ENCODE assay signal across 8 cellular contexts in the genomic region with DNA sequence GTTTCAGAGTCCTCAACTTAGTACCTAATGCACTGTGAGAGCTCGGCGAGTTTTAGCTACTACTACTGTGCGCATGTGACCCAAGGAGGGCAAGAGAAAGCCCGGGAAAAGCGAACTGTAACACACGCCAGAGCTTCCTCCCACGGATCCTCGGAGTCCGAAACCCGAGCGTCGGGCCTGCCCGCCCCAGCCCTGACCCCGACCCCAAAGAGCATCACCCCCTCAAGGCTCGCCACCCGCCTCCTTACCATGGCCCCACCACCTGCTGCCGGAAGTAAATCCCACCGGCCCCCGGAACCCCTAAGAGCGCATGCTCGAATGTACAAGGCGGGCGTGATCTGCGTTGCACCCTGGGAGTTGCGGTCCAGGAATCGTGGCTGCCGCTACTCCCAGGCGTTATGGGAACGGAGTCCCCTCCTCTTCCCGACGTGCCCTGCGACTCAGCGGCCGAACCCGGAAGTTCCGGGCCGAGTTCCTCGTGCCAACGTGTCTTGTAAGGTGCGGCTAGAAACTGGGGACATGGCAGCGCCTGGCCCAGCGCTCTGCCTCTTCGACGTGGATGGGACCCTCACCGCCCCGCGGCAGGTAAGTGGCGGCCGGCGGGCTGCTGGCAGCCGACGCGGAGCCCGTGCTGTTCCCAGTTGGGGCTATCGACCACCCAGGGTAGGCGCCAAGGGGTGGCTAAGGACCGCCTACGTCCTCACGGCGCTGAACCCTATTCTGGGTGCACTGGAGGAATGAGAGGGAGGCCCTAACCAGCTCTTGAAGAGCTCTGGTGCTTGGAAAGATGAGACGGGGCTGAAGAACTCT. TPM values are rescaled to one million over a fixed set of nuclear protein-coding genes. Genes with fewer than 3 reads are reported as not detected.
DNase-seq lines count a peak whose midpoint lies in the region; ATAC-seq, FAIRE-seq and TF ChIP-seq lines count a peak whose summit lies in the region.

A gene (plus strand): TSS at position 476 of the 810 bp plus-strand sequence. CDS start 44 bp downstream, at position 520.
A gene with protein sequence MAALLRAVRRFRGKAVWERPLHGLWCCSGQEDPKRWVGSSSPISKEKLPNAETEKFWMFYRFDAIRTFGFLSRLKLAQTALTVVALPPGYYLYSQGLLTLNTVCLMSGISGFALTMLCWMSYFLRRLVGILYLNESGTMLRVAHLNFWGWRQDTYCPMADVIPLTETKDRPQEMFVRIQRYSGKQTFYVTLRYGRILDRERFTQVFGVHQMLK (minus strand): TSS at position 276 of the 810 bp plus-strand sequence. CDS start 25 bp downstream, at position 251.

- H3K79me1 ChIP-seq in H1 (ENCODE audit: low read depth, low read length): 0 out of 2 replicates have a peak, but pooled peaks cover 4% of the 10 kb centered on the region

- H3K4me3 ChIP-seq in Caco-2 (ENCODE audit: low read depth, low read length): peak within 1 kb of the TSS; percentile 96
- H3K4me3 ChIP-seq in H1 (ENCODE audit: extremely low read depth in 1 of 4, insufficient read depth in 2 of 4, low read depth in 3 of 4, low read length in 4 of 4): peak within 1 kb of the TSS; percentile 61 to 85 (median 77)

- H3K36me3 ChIP-seq in Caco-2 (ENCODE audit: control insufficient read depth, insufficient read depth, low read length): peaks cover 2% of the 10 kb centered on the region; the same call in 1 of the 2 replicates
- H3K36me3 ChIP-seq in H1 (ENCODE audit: control insufficient read depth in 2 of 4, insufficient read depth in 4 of 4, low read length in 3 of 4): peaks cover 3 to 14% (median 10%) of the 10 kb centered on the region in 4 experiments; a peak in 7 of 8 replicates

- intact Hi-C loops in Caco-2 (cut with micrococcal nuclease; ENCODE audit: unreplicated experiment): loop anchor here (2.0 to 5.0 kb wide), 4 partner anchors 45 to 225 kb away; a partner anchor contains a TSS

- H3K27ac Mint-ChIP-seq in Caco-2 (ENCODE audit: unreplicated experiment) (peak within 1 kb of the TSS; percentile 94), memory B cell (peak within 1 kb of the TSS; percentile 95)

- DNase-seq in Caco-2 (peak; percentile 94 to 95), HTR-8/SVneo (ENCODE audit: insufficient read length, low spot score) (peak; percentile 99), NOMO-1 treated with DMSO at 0.1 percent for 48 hours (lab: John Stamatoyannopoulos, UW; ENCODE audit: unreplicated experiment) (peak; percentile 96), H1 (ENCODE audit: low read depth in 1 of 2, low spot score in 2 of 2) (peak; percentile 92 to 94), memory B cell (ENCODE audit: low spot score in 2 of 2) (peak; percentile 80 to 86)
- DNase-seq in activated CD8-positive, alpha-beta memory T cell treated with anti-CD3 and anti-CD28 coated beads for 4 hours (ENCODE audit: low read depth in 2 of 2): peak; percentile 91 to 93
- peak; percentile 94 for DNase-seq in stimulated activated CD8-positive, alpha-beta memory T cell treated with anti-CD3 and anti-CD28 coated beads, Interleukin-12 subunit alpha, Interleukin-12 subunit beta, amount 100 ng/mL, for 1 hour (ENCODE audit: low read depth)

- peaks cover 13% of the 10 kb centered on the region; the same call in 1 of the 2 replicates for H3K23me2 ChIP-seq in H1 (ENCODE audit: low read depth, low read length)

- no peak within 1 kb of the TSS for H2BK12ac ChIP-seq in H1 (ENCODE audit: low read depth, low read length)

- H3K4me1 Mint-ChIP-seq in Caco-2 (ENCODE audit: low read depth, unreplicated experiment) (peaks cover 7% of the 10 kb centered on the region), memory B cell (peaks cover 16% of the 10 kb centered on the region)

- peak within 1 kb of the TSS; percentile 60 for H3K56ac ChIP-seq in H1 (replicated peaks; ENCODE audit: insufficient read length, low read depth, low read length)

- H3K27me3 ChIP-seq in Caco-2 (replicated peaks; ENCODE audit: control insufficient read depth, insufficient read depth, low read length) (no peaks in the 10 kb centered on the region), H1 (replicated peaks in 1 of 4; ENCODE audit: control insufficient read depth in 3 of 4, extremely low read depth in 1 of 4, insufficient read depth in 3 of 4, low read length in 3 of 4) (no peaks in the 10 kb centered on the region)

- peak within 1 kb of the TSS; percentile 64 for H3K27ac ChIP-seq in H1 (ENCODE audit: low read depth, low read length)

- peak within 1 kb of the TSS; percentile 24; the same call in 1 of the 2 replicates for H3K18ac ChIP-seq in H1 (ENCODE audit: extremely low read depth, low read length)

- no peak within 1 kb of the TSS for H2BK20ac ChIP-seq in H1 (ENCODE audit: low read length)

- H2AFZ ChIP-seq in H1 (ENCODE audit: low read length): 0 out of 2 replicates have a peak within 1 kb of the TSS, but pooled peaks have one; percentile 9

- peaks cover 27% of the 10 kb centered on the region for H3K36me3 Mint-ChIP-seq in Caco-2 (ENCODE audit: insufficient read depth, unreplicated experiment)
- peaks cover 6% of the 10 kb centered on the region for H3K36me3 Mint-ChIP-seq in memory B cell

- H2BK5ac ChIP-seq in H1 (ENCODE audit: low read depth, low read length): peak within 1 kb of the TSS; percentile 77

- POLR2A ChIA-PET in Caco-2 (lab: Charles Lee): interaction anchor here (1.6 kb wide), 1 partner anchor 71 kb away, joined by 9 read pairs; a partner anchor contains a TSS
- POLR2A ChIA-PET in H1 (lab: Charles Lee; ENCODE audit: partially characterized antibody): interaction anchor here (0.8 to 1.9 kb wide), 5 partner anchors 12 to 67 kb away, joined by 3 to 7 read pairs (median 3); no protein-coding TSS in a partner anchor

- no peaks in the 10 kb centered on the region for H3K9me3 Mint-ChIP-seq in Caco-2 (ENCODE audit: unreplicated experiment)
- no peaks in the 10 kb centered on the region for H3K9me3 Mint-ChIP-seq in memory B cell

- no peak for TF ChIP-seq CTCF in Caco-2 (IDR thresholded peaks at IDR 0.05; ENCODE audit: insufficient read depth in 1 of 2, low read depth in 1 of 2, low read length in 1 of 2, severe bottlenecking in 1 of 2, unreplicated experiment in 1 of 2)
- no peak for TF ChIP-seq CTCF in H1 (IDR thresholded peaks at IDR 0.05; ENCODE audit: control extremely low read depth in 1 of 3, insufficient read depth in 1 of 3, low read depth in 1 of 3, low read length in 3 of 3)

- H3K4me1 ChIP-seq in Caco-2 (no peaks in the 10 kb centered on the region; the same call in 1 of the 2 replicates), H1 (replicated peaks in 1 of 4; ENCODE audit: control insufficient read depth in 3 of 4, insufficient read depth in 4 of 4, low read length in 3 of 4) (peaks cover 0 to 13% (median 2%) of the 10 kb centered on the region in 4 experiments; a peak in 3 of 7 replicates)

- TF ChIP-seq EP300 in H1 (IDR thresholded peaks at IDR 0.05; ENCODE audit: borderline replicate concordance in 1 of 2, low read depth in 2 of 2, low read length in 2 of 2): no peak

- H3K4ac ChIP-seq in H1 (replicated peaks; ENCODE audit: insufficient read length, low read depth, low read length): no peak within 1 kb of the TSS

- no peak within 1 kb of the TSS for H2BK15ac ChIP-seq in H1 (ENCODE audit: low read length)

- H3K9me3 ChIP-seq in Caco-2 (no peaks in the 10 kb centered on the region), H1 (ENCODE audit: insufficient read depth in 2 of 2, low read depth in 1 of 2, low read length in 1 of 2) (no peaks in the 10 kb centered on the region)

- 0% methylated on average over 59 of the region's 61 CpGs; no CpG with 5 or more reads in 1 of the 2 experiments for WGBS in H1 (ENCODE audit: extremely low coverage in 1 of 2, insufficient coverage in 1 of 2, insufficient read length in 1 of 2, insufficient replicate concordance in 2 of 2, low coverage in 1 of 2, low lambda C conversion rate in 2 of 2, missing lambda C conversion rate in 1 of 2), 2 experiments

- no peak within 1 kb of the TSS for H3K14ac ChIP-seq in H1 (ENCODE audit: insufficient read length)

- CTCF ChIA-PET in Caco-2 (lab: Charles Lee): interaction anchor here (0.7 to 1.2 kb wide), 2 partner anchors 83 to 211 kb away, joined by 3 to 4 read pairs; no protein-coding TSS in a partner anchor
- CTCF ChIA-PET in H1 (lab: Charles Lee; ENCODE audit: partially characterized antibody): interaction anchor here (0.8 to 26.4 kb wide), 6 partner anchors 9 to 161 kb away, joined by 3 to 404 read pairs (median 4); a partner anchor contains a TSS

- H3K4me3 Mint-ChIP-seq in Caco-2 (ENCODE audit: unreplicated experiment): peak within 1 kb of the TSS; percentile 93
- H3K4me3 Mint-ChIP-seq in memory B cell: peak within 1 kb of the TSS; percentile 89

- no peak within 1 kb of the TSS for H4K5ac ChIP-seq in H1 (ENCODE audit: insufficient read length, low read depth, low read length)

- H4K20me1 ChIP-seq in H1 (replicated peaks in 1 of 2; ENCODE audit: control insufficient read depth in 1 of 2, insufficient read depth in 2 of 2, low read length in 2 of 2): peaks cover 2 to 3% of the 10 kb centered on the region in 2 experiments

- H4K91ac ChIP-seq in H1 (replicated peaks; ENCODE audit: insufficient read length, low read length): peak within 1 kb of the TSS; percentile 29

- no peak within 1 kb of the TSS for H2BK120ac ChIP-seq in H1 (replicated peaks; ENCODE audit: low read depth, low read length)

- FAIRE-seq in HTR-8/SVneo (lab: Jason Lieb, UNC) (peak; percentile 85), H1 (lab: Jason Lieb, UNC) (no peak)

- BruUV-seq in Caco-2 (replicated peaks; lab: Mats Ljungman, UMichigan): no TSS peak

- no peak for TF ChIP-seq RAD21 in H1 (IDR thresholded peaks at IDR 0.05 in 1 of 2, conservative IDR thresholded peaks at IDR 0.05 in 1 of 2; ENCODE audit: low read depth in 2 of 2, low read length in 2 of 2)

- H3K9ac ChIP-seq in H1 (replicated peaks in 1 of 4; ENCODE audit: extremely low read depth in 1 of 4, low read depth in 3 of 4, low read length in 3 of 4): peak within 1 kb of the TSS; percentile 69 to 86 (median 80)

- H2AK5ac ChIP-seq in H1 (ENCODE audit: low read depth, low read length): no peak within 1 kb of the TSS; the same call in 1 of the 2 replicates

- peak in 1 of 2 experiments; percentile 76; a peak in 2 of 3 replicates for TF ChIP-seq POLR2A in H1 (IDR thresholded peaks at IDR 0.05; ENCODE audit: control extremely low read depth in 1 of 2, low read depth in 2 of 2, low read length in 2 of 2)

- H3K27me3 Mint-ChIP-seq in Caco-2 (ENCODE audit: insufficient read depth, unreplicated experiment) (no peaks in the 10 kb centered on the region), memory B cell (no peaks in the 10 kb centered on the region)

- ATAC-seq in GM21381 (IDR thresholded peaks at IDR 0.05; ENCODE audit: unreplicated experiment) (peak; percentile 95), memory B cell (ENCODE audit: low read depth) (peak; percentile 94)

- H3K79me2 ChIP-seq in H1 (ENCODE audit: control insufficient read depth in 1 of 2, insufficient read depth in 2 of 2, low read length in 2 of 2): peaks cover 12 to 64% of the 10 kb centered on the region in 2 experiments

- peak within 1 kb of the TSS; percentile 86 to 88 for H3K4me2 ChIP-seq in H1 (ENCODE audit: insufficient read depth in 1 of 2, low read depth in 2 of 2, low read length in 2 of 2)

- H4K8ac ChIP-seq in H1 (ENCODE audit: extremely low read depth, insufficient read depth, low read length): peak within 1 kb of the TSS; percentile 84; the same call in 1 of the 2 replicates

- no peak within 1 kb of the TSS for H3K23ac ChIP-seq in H1 (ENCODE audit: insufficient read length)

RNA-seq across cellular contexts. Expression of the first gene that starts in this region (rescaled TPM):
- total RNA-seq in Caco-2 (2022): 66.3 and 69.0 TPM in 2 replicates
- 47.0 and 49.4 TPM in 2 replicates for total RNA-seq in H1 (2021; fragmentation: NEBNext Ultra II Directional; extraction: Animal tissue kit (Norgen Biotek cat#: 25700))
- polyA plus RNA-seq in H1 (2011; rRNA removed): 26.2 and 40.0 TPM in 2 replicates
- polyA plus RNA-seq in H1 (2011; cell fraction: cytosol; rRNA removed): 30.8 TPM
- 27.0 TPM for polyA plus RNA-seq in H1 (2011; cell fraction: nucleus; rRNA removed)
- 37.0 to 41.9 TPM (median 40.4 TPM) in 4 replicates for polyA plus RNA-seq in H1 (2012, experiment 1 of 2)
- 33.6 TPM for polyA plus RNA-seq in H1 (2012, experiment 2 of 2)
- 47.0 TPM for polyA plus RNA-seq in H1 (2013, experiment 1 of 2)
- polyA plus RNA-seq in H1 (2013, experiment 2 of 2): 45.2 TPM
- polyA minus RNA-seq in H1 (2011; rRNA and poly(A)+ RNA removed): 15.1 TPM in 2 replicates
- 23.6 TPM for polyA minus RNA-seq in H1 (2011; cell fraction: cytosol; rRNA and poly(A)+ RNA removed)
- polyA minus RNA-seq in H1 (2011; cell fraction: nucleus; rRNA and poly(A)+ RNA removed): 22.8 TPM

RNA-seq across cellular contexts. Expression of the second gene that starts in this region (rescaled TPM):
- total RNA-seq in Caco-2 (2022): 11.4 and 11.9 TPM in 2 replicates
- total RNA-seq in H1 (2021; fragmentation: NEBNext Ultra II Directional; extraction: Animal tissue kit (Norgen Biotek cat#: 25700)): 13.1 and 14.3 TPM in 2 replicates
- polyA plus RNA-seq in H1 (2011; rRNA removed): 10.5 and 13.1 TPM in 2 replicates
- 14.6 TPM for polyA plus RNA-seq in H1 (2011; cell fraction: cytosol; rRNA removed)
- polyA plus RNA-seq in H1 (2011; cell fraction: nucleus; rRNA removed): 9.6 TPM
- 17.3 to 18.4 TPM (median 17.8 TPM) in 4 replicates for polyA plus RNA-seq in H1 (2012, experiment 1 of 2)
- 6.8 TPM for polyA plus RNA-seq in H1 (2012, experiment 2 of 2)
- 9.0 TPM for polyA plus RNA-seq in H1 (2013, experiment 1 of 2)
- 9.3 TPM for polyA plus RNA-seq in H1 (2013, experiment 2 of 2)
- polyA minus RNA-seq in H1 (2011; rRNA and poly(A)+ RNA removed): 14.3 and 15.0 TPM in 2 replicates
- 6.2 TPM for polyA minus RNA-seq in H1 (2011; cell fraction: cytosol; rRNA and poly(A)+ RNA removed)
- 7.2 TPM for polyA minus RNA-seq in H1 (2011; cell fraction: nucleus; rRNA and poly(A)+ RNA removed)

Comparison
In these comparisons a context has a peak if more than half of its experiments do, and no peak if none do; other contexts are left out.
1. Peak in every context shown above with its lines: DNase-seq, ATAC-seq, H3K4me3 ChIP-seq and H3K27ac ChIP-seq.